23 cellular contexts compared by ENCODE assay signal in the genomic region with DNA sequence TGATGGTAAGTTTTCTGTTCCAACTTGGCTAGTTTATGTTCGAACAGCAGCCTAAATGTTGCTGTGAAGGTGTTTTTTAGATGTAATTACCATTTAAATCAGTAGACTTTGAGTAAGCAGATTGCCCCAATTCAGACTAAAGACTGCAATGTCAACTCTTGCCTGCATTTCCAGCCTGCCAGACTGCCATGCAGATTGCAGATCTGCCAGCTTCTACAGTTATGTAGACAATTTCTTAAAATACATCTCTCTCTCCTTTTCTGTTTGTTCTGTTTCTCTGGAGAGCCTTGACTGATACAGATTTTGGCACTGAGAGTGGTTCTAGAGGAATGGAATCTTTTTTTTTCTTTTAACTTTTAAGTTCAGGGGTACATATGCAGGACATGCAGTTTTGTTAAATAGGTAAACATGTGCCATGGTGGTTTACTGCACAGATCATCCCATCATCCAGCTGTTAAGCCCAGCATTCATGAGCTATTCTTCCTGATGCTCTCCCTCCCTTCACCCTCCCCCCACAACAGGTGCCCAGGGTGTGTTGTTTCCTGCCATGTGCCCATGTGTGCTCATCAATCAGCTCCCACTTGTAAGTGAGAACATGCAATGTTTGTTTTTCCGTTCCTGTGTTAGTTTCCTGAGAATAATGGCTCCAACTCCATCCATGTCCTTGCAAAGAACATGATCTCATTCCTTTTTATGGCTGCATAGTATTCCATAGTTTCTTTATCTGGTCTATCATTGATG.
DNase-seq lines count a peak whose midpoint lies in the region; ATAC-seq, FAIRE-seq and TF ChIP-seq lines count a peak whose summit lies in the region.
"Had no signal": no experiment of that assay in that cellular context is flagged by ENCODE, and none has a peak within 500 bp of the region (broad histone marks: within the 10 kb centered on the region; RNA-seq: fewer than 3 reads in every experiment).

No MANE protein-coding gene starts in this region.

- no peaks in the 10 kb centered on the region for H3K27me3 ChIP-seq in tibial nerve
- no peaks in the 10 kb centered on the region for H3K27me3 ChIP-seq in neural progenitor cell
- H3K27me3 ChIP-seq: BE2C had no signal

- H3K4me2 ChIP-seq in neural progenitor cell: no peak overlapping the region
- H3K4me2 ChIP-seq: GM23338 had no signal

- H3K27ac ChIP-seq in tibial nerve: no peak overlapping the region
- H3K27ac ChIP-seq in neural progenitor cell: no peak overlapping the region

- H3K9ac ChIP-seq in neural progenitor cell: no peak overlapping the region

- TF ChIP-seq CTCF in tibial nerve (IDR thresholded peaks at IDR 0.05) (no peak), neural progenitor cell (IDR thresholded peaks at IDR 0.05) (no peak)

- H3K27me3 Mint-ChIP-seq in neural progenitor cell (ENCODE audit: insufficient read depth, low read depth): peaks cover 2% of the 10 kb centered on the region
- H3K27me3 Mint-ChIP-seq: CD4-positive, CD25-positive, alpha-beta regulatory T cell; CD8-positive, alpha-beta memory T cell; IgD-negative memory B cell had no signal

- H4K20me1 ChIP-seq in neural progenitor cell (ENCODE audit: low read depth): no peaks in the 10 kb centered on the region

- no peak overlapping the region for H3K4me3 ChIP-seq in tibial nerve
- no peak overlapping the region for H3K4me3 ChIP-seq in neural progenitor cell
- H3K4me3 ChIP-seq: GM23338 had no signal

- WGBS in tibial nerve, 2 donors: 77 to 81% methylated on average over 2 of the region's 2 CpGs

- H3K27ac Mint-ChIP-seq in neural progenitor cell: no peak overlapping the region
- H3K27ac Mint-ChIP-seq: CD8-positive, alpha-beta memory T cell; GM23338; IgD-negative memory B cell had no signal

- no peak overlapping the region for H2AFZ ChIP-seq in neural progenitor cell (replicated peaks)
- H2AFZ ChIP-seq: GM23338 had no signal

- H3K36me3 ChIP-seq in tibial nerve (no peaks in the 10 kb centered on the region), neural progenitor cell (no peaks in the 10 kb centered on the region)
- H3K36me3 ChIP-seq: BE2C had no signal

- H3K79me2 ChIP-seq in neural progenitor cell (ENCODE audit: low read depth): no peaks in the 10 kb centered on the region

- H3K9me3 Mint-ChIP-seq in neural progenitor cell: peaks cover 11% of the 10 kb centered on the region
- H3K9me3 Mint-ChIP-seq: GM23338 had no signal

- H3F3A ChIP-seq in neural progenitor cell (ENCODE audit: low read depth): peaks cover 24% of the 10 kb centered on the region

- no peak for ATAC-seq in HG02623 (IDR thresholded peaks at IDR 0.05; ENCODE audit: unreplicated experiment)
- ATAC-seq: GM23338, HepG2 had no signal

- H3K9me3 ChIP-seq in tibial nerve (no peaks in the 10 kb centered on the region), neural progenitor cell (ENCODE audit: low read depth) (no peaks in the 10 kb centered on the region)
- H3K9me3 ChIP-seq: BE2C had no signal

- TF ChIP-seq POLR2A in tibial nerve (IDR thresholded peaks at IDR 0.05): no peak

- peak; percentile 19 for DNase-seq in NCI-H2171 treated with DMSO at 0.1 percent for 48 hours (lab: John Stamatoyannopoulos, UW)
- DNase-seq in NCI-H2171 (lab: John Stamatoyannopoulos, UW): no peak
- no peak for DNase-seq in HTR-8/SVneo (ENCODE audit: insufficient read length, low spot score)
- DNase-seq in NCI-H69 (lab: John Stamatoyannopoulos, UW): peak; percentile 39
- peak; percentile 36 for DNase-seq in myocyte (ENCODE audit: low read depth)
- DNase-seq in tibial nerve (ENCODE audit: low spot score in 2 of 2): no peak
- no peak for DNase-seq in neural progenitor cell (ENCODE audit: low spot score)
- DNase-seq: BE2C; C1 segment of cervical spinal cord; CD4-positive, CD25-positive, alpha-beta regulatory T cell; CD8-positive, alpha-beta memory T cell; COR-L47; DMS 273 treated with DMSO at 0.1 percent for 48 hours; DMS79; GDM1; HCEC 1CT had no signal

- no peak for TF ChIP-seq EP300 in tibial nerve (IDR thresholded peaks at IDR 0.05)

- no peaks in the 10 kb centered on the region for H3K36me3 Mint-ChIP-seq in neural progenitor cell
- H3K36me3 Mint-ChIP-seq: CD4-positive, CD25-positive, alpha-beta regulatory T cell; CD8-positive, alpha-beta memory T cell; IgD-negative memory B cell had no signal

- no peaks in the 10 kb centered on the region for H3K4me1 ChIP-seq in tibial nerve
- peaks cover 37% of the 10 kb centered on the region for H3K4me1 ChIP-seq in neural progenitor cell
- H3K4me1 ChIP-seq: BE2C had no signal

- FAIRE-seq in HTR-8/SVneo (lab: Jason Lieb, UNC): peak; percentile 20
- FAIRE-seq: GM12892, GM18507, H54, HepG2 had no signal

- H3K4me1 Mint-ChIP-seq in neural progenitor cell: peaks cover 19% of the 10 kb centered on the region
- H3K4me1 Mint-ChIP-seq: IgD-negative memory B cell had no signal

- no peak overlapping the region for H3K4me3 Mint-ChIP-seq in neural progenitor cell
- H3K4me3 Mint-ChIP-seq: CD4-positive, CD25-positive, alpha-beta regulatory T cell; CD8-positive, alpha-beta memory T cell; GM23338; IgD-negative memory B cell had no signal

Comparison
In these comparisons a context has a peak if more than half of its experiments do, and no peak if none do; other contexts are left out.
1. DNase-seq: peak in NCI-H2171 treated with DMSO at 0.1 percent for 48 hours (single experiment), NCI-H69 (single experiment) and myocyte (single experiment); none in NCI-H2171 (single experiment), HTR-8/SVneo (single experiment), tibial nerve (0 of 2) and neural progenitor cell (single experiment).